27 cellular contexts compared by ENCODE assay signal in the genomic region with DNA sequence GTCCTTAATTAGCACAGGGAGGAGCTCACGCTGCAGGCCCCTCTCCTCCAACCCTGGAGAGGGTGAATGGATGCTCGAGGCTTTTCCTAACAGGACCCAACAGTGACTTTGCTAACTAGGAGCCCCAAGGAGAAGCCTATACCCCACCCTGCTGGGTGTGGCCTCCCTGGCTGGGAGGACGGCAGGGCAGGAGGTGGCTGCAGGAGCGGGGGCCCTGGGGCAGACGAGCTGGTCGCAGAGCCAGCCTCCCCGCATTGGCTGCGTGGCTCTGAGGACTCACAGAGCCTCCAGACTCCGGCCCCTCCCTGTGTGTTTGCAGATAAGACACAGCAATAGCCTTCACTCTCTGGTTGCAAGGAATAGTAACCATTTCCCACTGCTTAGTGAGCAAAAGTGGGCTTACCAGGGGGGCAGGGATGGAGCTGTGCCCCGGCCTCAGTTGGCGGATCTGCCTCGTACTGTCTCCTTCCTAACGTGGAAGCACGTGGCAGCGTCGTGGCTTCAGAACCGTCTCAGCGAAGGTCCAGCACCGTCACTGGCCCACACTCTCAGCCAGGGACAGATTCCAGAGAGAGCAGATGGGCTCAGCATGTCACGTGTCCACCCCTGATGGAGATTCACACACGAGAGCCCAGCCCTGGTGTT.
DNase-seq lines count a peak whose midpoint lies in the region; ATAC-seq and TF ChIP-seq lines count a peak whose summit lies in the region.
"Had no signal": no experiment of that assay in that cellular context is flagged by ENCODE, and none has a peak within 500 bp of the region (broad histone marks: within the 10 kb centered on the region; RNA-seq: fewer than 3 reads in every experiment).

No MANE protein-coding gene starts in this region.

- no peaks in the 10 kb centered on the region for H3K4me1 ChIP-seq in mucosa of descending colon (ENCODE audit: low read depth)
- H3K4me1 ChIP-seq: Caco-2 had no signal

- H3K27ac Mint-ChIP-seq in chondrocyte (ENCODE audit: unreplicated experiment) (no peak overlapping the region), nephron progenitor cell (no peak overlapping the region)
- H3K27ac Mint-ChIP-seq: activated CD8-positive, alpha-beta memory T cell treated with anti-CD3 and anti-CD28 coated beads, Interleukin-2, amount 10 ng/mL, durations not matched to agents 7 days and 5 days; HFFc6; mesothelial cell of epicardium; stimulated activated naive B cell treated with anti-CD40 and anti-IgM and Interleukin-4, amounts not matched to agents 10 μg/mL and 1 μg/mL and 100 μg/mL, for 72 hours had no signal

- H3K9me3 Mint-ChIP-seq in chondrocyte (ENCODE audit: low read depth), result peaks cover 2% of the 10 kb centered on the region
- H3K9me3 Mint-ChIP-seq in nephron progenitor cell, result peaks cover under 1% of the 10 kb centered on the region

- H3K4me3 ChIP-seq in mucosa of descending colon, result no peak overlapping the region
- H3K4me3 ChIP-seq: skin epidermis had no signal

- H3K4me3 Mint-ChIP-seq in chondrocyte (ENCODE audit: unreplicated experiment), result no peak overlapping the region
- no peak overlapping the region for H3K4me3 Mint-ChIP-seq in nephron progenitor cell
- H3K4me3 Mint-ChIP-seq: activated CD8-positive, alpha-beta memory T cell treated with anti-CD3 and anti-CD28 coated beads, Interleukin-2, amount 10 ng/mL, durations not matched to agents 7 days and 5 days; brain; HFFc6; mesothelial cell of epicardium; naive B cell; stimulated activated naive B cell treated with anti-CD40 and anti-IgM and Interleukin-4, amounts not matched to agents 10 μg/mL and 1 μg/mL and 100 μg/mL, for 72 hours had no signal

- no peaks in the 10 kb centered on the region for H3K36me3 ChIP-seq in mucosa of descending colon (ENCODE audit: low read depth)

- H3K36me3 Mint-ChIP-seq in chondrocyte (ENCODE audit: low read depth) (no peaks in the 10 kb centered on the region), nephron progenitor cell (ENCODE audit: low read depth) (no peaks in the 10 kb centered on the region)
- H3K36me3 Mint-ChIP-seq: activated CD8-positive, alpha-beta memory T cell treated with anti-CD3 and anti-CD28 coated beads, Interleukin-2, amount 10 ng/mL, durations not matched to agents 7 days and 5 days; mesothelial cell of epicardium; naive B cell; stimulated activated naive B cell treated with anti-CD40 and anti-IgM and Interleukin-4, amounts not matched to agents 10 μg/mL and 1 μg/mL and 100 μg/mL, for 72 hours had no signal

- no peaks in the 10 kb centered on the region for H3K4me1 Mint-ChIP-seq in chondrocyte (ENCODE audit: low read depth)
- no peaks in the 10 kb centered on the region for H3K4me1 Mint-ChIP-seq in nephron progenitor cell
- H3K4me1 Mint-ChIP-seq: activated CD8-positive, alpha-beta memory T cell treated with anti-CD3 and anti-CD28 coated beads, Interleukin-2, amount 10 ng/mL, durations not matched to agents 7 days and 5 days; brain; naive B cell; stimulated activated naive B cell treated with anti-CD40 and anti-IgM and Interleukin-4, amounts not matched to agents 10 μg/mL and 1 μg/mL and 100 μg/mL, for 72 hours had no signal

- no peaks in the 10 kb centered on the region for H3K9me3 ChIP-seq in mucosa of descending colon
- H3K9me3 ChIP-seq: Caco-2 had no signal

- intact Hi-C loops in mucosa of descending colon (cut with DNase I, micrococcal nuclease), result no loop called here

- peak; percentile 17 for DNase-seq in activated CD4-positive, CD25-positive, alpha-beta regulatory T cell treated with anti-CD3 and anti-CD28 coated beads, Interleukin-2, amount 50 U/mL, for 72 hours
- DNase-seq in chondrocyte (ENCODE audit: low spot score) (peak; percentile 75), mucosa of descending colon (peak in 2 of 3 donors; percentile 7 to 43), superior temporal gyrus (ENCODE audit: extremely low spot score) (peak; percentile 13), nephron progenitor cell (no peak), KG1 (lab: John Stamatoyannopoulos, UW) (no peak), HPDE6-E6E7 (ENCODE audit: extremely low spot score) (no peak)
- DNase-seq: activated CD4-positive, alpha-beta T cell treated with anti-CD3 and anti-CD28 coated beads, Interleukin-2, amount 50 U/mL, for 1 hour; activated CD8-positive, alpha-beta memory T cell treated with anti-CD3 and anti-CD28 coated beads, Interleukin-2, amount 10 ng/mL, durations not matched to agents 7 days and 5 days; activated naive CD4-positive, alpha-beta T cell; activated T-cell treated with anti-CD3 and anti-CD28 coated beads, Interleukin-2, amount 50 U/mL, for 48 hours; effector CD4-positive, alpha-beta T cell; GDM1; HFFc6; left ventricle myocardium superior; naive B cell; NCI-H1092; NCI-H1694; nucleus accumbens; stimulated activated naive B cell treated with anti-CD40 and anti-IgM and Interleukin-4, amounts not matched to agents 10 μg/mL and 1 μg/mL and 100 μg/mL, for 72 hours; SW 1271; T1000 had no signal

- H3K27me3 Mint-ChIP-seq in chondrocyte (ENCODE audit: low read depth) (no peaks in the 10 kb centered on the region), nephron progenitor cell (ENCODE audit: low read depth, poor library complexity) (no peaks in the 10 kb centered on the region)
- H3K27me3 Mint-ChIP-seq: activated CD8-positive, alpha-beta memory T cell treated with anti-CD3 and anti-CD28 coated beads, Interleukin-2, amount 10 ng/mL, durations not matched to agents 7 days and 5 days; naive B cell; stimulated activated naive B cell treated with anti-CD40 and anti-IgM and Interleukin-4, amounts not matched to agents 10 μg/mL and 1 μg/mL and 100 μg/mL, for 72 hours had no signal

- no peak for ATAC-seq in activated CD4-positive, CD25-positive, alpha-beta regulatory T cell treated with anti-CD3 and anti-CD28 coated beads, Interleukin-2, amount 50 U/mL, for 24 hours
- no peak for ATAC-seq in mucosa of descending colon
- ATAC-seq: activated CD8-positive, alpha-beta memory T cell treated with anti-CD3 and anti-CD28 coated beads, Interleukin-2, amount 10 ng/mL, durations not matched to agents 7 days and 5 days; left ventricle myocardium superior; stimulated activated naive B cell treated with anti-CD40 and anti-IgM and Interleukin-4, amounts not matched to agents 10 μg/mL and 1 μg/mL and 100 μg/mL, for 72 hours had no signal

- no peak for TF ChIP-seq CTCF in chondrocyte (IDR thresholded peaks at IDR 0.05)
- TF ChIP-seq CTCF in mucosa of descending colon (IDR thresholded peaks at IDR 0.05), result no peak
- TF ChIP-seq CTCF in nephron progenitor cell (IDR thresholded peaks at IDR 0.05), result no peak

Comparison
In these comparisons a context has a peak if more than half of its experiments do, and no peak if none do; other contexts are left out.
1. DNase-seq: peak in activated CD4-positive, CD25-positive, alpha-beta regulatory T cell treated with anti-CD3 and anti-CD28 coated beads, Interleukin-2, amount 50 U/mL, for 72 hours (single experiment), chondrocyte (single experiment), mucosa of descending colon (2 of 3) and superior temporal gyrus (single experiment); none in nephron progenitor cell (single experiment), KG1 (single experiment) and HPDE6-E6E7 (single experiment).